Comparison of ENCODE assay signal across 1 cellular context in genomic region chr2:128306081-128306930, GRCh38.
TF ChIP-seq lines count a peak whose summit lies in the region.

No MANE protein-coding gene starts in this region.

TF ChIP-seq in HepG2, 621 proteins besides CTCF, POLR2A, EP300 and RAD21 (continued from another document and continues in another):
- TF ChIP-seq, protein P1, sequence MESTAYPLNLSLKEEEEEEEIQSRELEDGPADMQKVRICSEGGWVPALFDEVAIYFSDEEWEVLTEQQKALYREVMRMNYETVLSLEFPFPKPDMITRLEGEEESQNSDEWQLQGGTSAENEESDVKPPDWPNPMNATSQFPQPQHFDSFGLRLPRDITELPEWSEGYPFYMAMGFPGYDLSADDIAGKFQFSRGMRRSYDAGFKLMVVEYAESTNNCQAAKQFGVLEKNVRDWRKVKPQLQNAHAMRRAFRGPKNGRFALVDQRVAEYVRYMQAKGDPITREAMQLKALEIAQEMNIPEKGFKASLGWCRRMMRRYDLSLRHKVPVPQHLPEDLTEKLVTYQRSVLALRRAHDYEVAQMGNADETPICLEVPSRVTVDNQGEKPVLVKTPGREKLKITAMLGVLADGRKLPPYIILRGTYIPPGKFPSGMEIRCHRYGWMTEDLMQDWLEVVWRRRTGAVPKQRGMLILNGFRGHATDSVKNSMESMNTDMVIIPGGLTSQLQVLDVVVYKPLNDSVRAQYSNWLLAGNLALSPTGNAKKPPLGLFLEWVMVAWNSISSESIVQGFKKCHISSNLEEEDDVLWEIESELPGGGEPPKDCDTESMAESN (CRISPR knock-in tag; conservative IDR thresholded peaks at IDR 0.05): no peak; the same call in none of the 2 replicates
- TF ChIP-seq NFRKB (IDR thresholded peaks at IDR 0.05): no peak
- TF ChIP-seq, protein P2, sequence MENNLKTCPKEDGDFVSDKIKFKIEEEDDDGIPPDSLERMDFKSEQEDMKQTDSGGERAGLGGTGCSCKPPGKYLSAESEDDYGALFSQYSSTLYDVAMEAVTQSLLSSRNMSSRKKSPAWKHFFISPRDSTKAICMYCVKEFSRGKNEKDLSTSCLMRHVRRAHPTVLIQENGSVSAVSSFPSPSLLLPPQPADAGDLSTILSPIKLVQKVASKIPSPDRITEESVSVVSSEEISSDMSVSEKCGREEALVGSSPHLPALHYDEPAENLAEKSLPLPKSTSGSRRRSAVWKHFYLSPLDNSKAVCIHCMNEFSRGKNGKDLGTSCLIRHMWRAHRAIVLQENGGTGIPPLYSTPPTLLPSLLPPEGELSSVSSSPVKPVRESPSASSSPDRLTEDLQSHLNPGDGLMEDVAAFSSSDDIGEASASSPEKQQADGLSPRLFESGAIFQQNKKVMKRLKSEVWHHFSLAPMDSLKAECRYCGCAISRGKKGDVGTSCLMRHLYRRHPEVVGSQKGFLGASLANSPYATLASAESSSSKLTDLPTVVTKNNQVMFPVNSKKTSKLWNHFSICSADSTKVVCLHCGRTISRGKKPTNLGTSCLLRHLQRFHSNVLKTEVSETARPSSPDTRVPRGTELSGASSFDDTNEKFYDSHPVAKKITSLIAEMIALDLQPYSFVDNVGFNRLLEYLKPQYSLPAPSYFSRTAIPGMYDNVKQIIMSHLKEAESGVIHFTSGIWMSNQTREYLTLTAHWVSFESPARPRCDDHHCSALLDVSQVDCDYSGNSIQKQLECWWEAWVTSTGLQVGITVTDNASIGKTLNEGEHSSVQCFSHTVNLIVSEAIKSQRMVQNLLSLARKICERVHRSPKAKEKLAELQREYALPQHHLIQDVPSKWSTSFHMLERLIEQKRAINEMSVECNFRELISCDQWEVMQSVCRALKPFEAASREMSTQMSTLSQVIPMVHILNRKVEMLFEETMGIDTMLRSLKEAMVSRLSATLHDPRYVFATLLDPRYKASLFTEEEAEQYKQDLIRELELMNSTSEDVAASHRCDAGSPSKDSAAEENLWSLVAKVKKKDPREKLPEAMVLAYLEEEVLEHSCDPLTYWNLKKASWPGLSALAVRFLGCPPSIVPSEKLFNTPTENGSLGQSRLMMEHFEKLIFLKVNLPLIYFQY (CRISPR knock-in tag; IDR thresholded peaks at IDR 0.05; ENCODE audit: borderline replicate concordance): 0 out of 2 replicates have a peak, but pooled peaks have one; percentile 34
- no peak for TF ChIP-seq TGIF2 (CRISPR knock-in tag; IDR thresholded peaks at IDR 0.05)
- TF ChIP-seq ZSCAN20 (CRISPR knock-in tag; IDR thresholded peaks at IDR 0.05; ENCODE audit: borderline replicate concordance): no peak
- TF ChIP-seq LBX2 (CRISPR knock-in tag; IDR thresholded peaks at IDR 0.05; ENCODE audit: borderline replicate concordance): no peak
- TF ChIP-seq ZNF543 (CRISPR knock-in tag; IDR thresholded peaks at IDR 0.05): no peak; the same call in 1 of the 2 replicates
- TF ChIP-seq MTA1 (CRISPR knock-in tag; IDR thresholded peaks at IDR 0.05; ENCODE audit: borderline replicate concordance): peak; percentile 95
- TF ChIP-seq USF2 (IDR thresholded peaks at IDR 0.05; ENCODE audit: low read depth, low read length): no peak
- no peak for TF ChIP-seq USF2 (CRISPR knock-in tag; IDR thresholded peaks at IDR 0.05; ENCODE audit: borderline replicate concordance)
- peak; percentile 64; the same call in 1 of the 2 replicates for TF ChIP-seq BRD4 (CRISPR knock-in tag; IDR thresholded peaks at IDR 0.05)
- TF ChIP-seq ZKSCAN1 (IDR thresholded peaks at IDR 0.05; ENCODE audit: low read length): no peak
- TF ChIP-seq ZNF569 (CRISPR knock-in tag; IDR thresholded peaks at IDR 0.05; ENCODE audit: borderline replicate concordance): no peak
- peak; percentile 34; the same call in 1 of the 2 replicates for TF ChIP-seq ZBTB38 (CRISPR knock-in tag; IDR thresholded peaks at IDR 0.05)
- TF ChIP-seq MAFG (CRISPR knock-in tag; IDR thresholded peaks at IDR 0.05): peak; percentile 42; the same call in 1 of the 2 replicates
- no peak for TF ChIP-seq PBX3 (CRISPR knock-in tag; IDR thresholded peaks at IDR 0.05; ENCODE audit: borderline replicate concordance)
- no peak for TF ChIP-seq EHMT2 (IDR thresholded peaks at IDR 0.05; ENCODE audit: borderline replicate concordance, low read depth, low read length)
- TF ChIP-seq ZNF329 (CRISPR knock-in tag; IDR thresholded peaks at IDR 0.05; ENCODE audit: low read depth): no peak
- TF ChIP-seq ZBTB46 (CRISPR knock-in tag; IDR thresholded peaks at IDR 0.05; ENCODE audit: borderline replicate concordance): no peak
- TF ChIP-seq, protein P3, sequence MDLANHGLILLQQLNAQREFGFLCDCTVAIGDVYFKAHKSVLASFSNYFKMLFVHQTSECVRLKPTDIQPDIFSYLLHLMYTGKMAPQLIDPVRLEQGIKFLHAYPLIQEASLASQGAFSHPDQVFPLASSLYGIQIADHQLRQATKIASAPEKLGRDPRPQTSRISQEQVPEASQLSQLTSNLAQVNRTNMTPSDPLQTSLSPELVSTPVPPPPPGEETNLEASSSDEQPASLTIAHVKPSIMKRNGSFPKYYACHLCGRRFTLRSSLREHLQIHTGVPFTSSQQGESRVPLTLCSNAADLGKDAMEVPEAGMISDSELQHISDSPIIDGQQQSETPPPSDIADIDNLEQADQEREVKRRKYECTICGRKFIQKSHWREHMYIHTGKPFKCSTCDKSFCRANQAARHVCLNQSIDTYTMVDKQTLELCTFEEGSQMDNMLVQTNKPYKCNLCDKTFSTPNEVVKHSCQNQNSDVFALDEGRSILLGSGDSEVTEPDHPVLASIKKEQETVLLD (CRISPR knock-in tag; IDR thresholded peaks at IDR 0.05; ENCODE audit: low read depth): 0 out of 2 replicates have a peak, but pooled peaks have one; percentile 44
- TF ChIP-seq ZNF567 (CRISPR knock-in tag; IDR thresholded peaks at IDR 0.05; ENCODE audit: borderline replicate concordance): peak; percentile 49; the same call in 1 of the 2 replicates
- no peak for TF ChIP-seq THYN1 (CRISPR knock-in tag; IDR thresholded peaks at IDR 0.05; ENCODE audit: borderline replicate concordance, low read depth)
- TF ChIP-seq NR3C1 (CRISPR knock-in tag; IDR thresholded peaks at IDR 0.05): no peak
- peak; percentile 90 for TF ChIP-seq HDAC1 (CRISPR knock-in tag; IDR thresholded peaks at IDR 0.05)
- peak; percentile 88 for TF ChIP-seq HOXA3 (CRISPR knock-in tag; IDR thresholded peaks at IDR 0.05)
- TF ChIP-seq GABPB1 (CRISPR knock-in tag; IDR thresholded peaks at IDR 0.05): peak; percentile 45; the same call in 1 of the 2 replicates
- peak; percentile 82; the same call in 1 of the 2 replicates for TF ChIP-seq SPEN (CRISPR knock-in tag; IDR thresholded peaks at IDR 0.05; ENCODE audit: low read depth)
- no peak for TF ChIP-seq SRSF4 (IDR thresholded peaks at IDR 0.05; ENCODE audit: low read depth, low read length, poor library complexity, severe bottlenecking)
- no peak for TF ChIP-seq ZFP62 (CRISPR knock-in tag; IDR thresholded peaks at IDR 0.05)
- no peak for TF ChIP-seq ZNF180 (CRISPR knock-in tag; IDR thresholded peaks at IDR 0.05; ENCODE audit: borderline replicate concordance, low read depth)
- TF ChIP-seq ZNF879 (CRISPR knock-in tag; IDR thresholded peaks at IDR 0.05): no peak
- TF ChIP-seq, protein P4, sequence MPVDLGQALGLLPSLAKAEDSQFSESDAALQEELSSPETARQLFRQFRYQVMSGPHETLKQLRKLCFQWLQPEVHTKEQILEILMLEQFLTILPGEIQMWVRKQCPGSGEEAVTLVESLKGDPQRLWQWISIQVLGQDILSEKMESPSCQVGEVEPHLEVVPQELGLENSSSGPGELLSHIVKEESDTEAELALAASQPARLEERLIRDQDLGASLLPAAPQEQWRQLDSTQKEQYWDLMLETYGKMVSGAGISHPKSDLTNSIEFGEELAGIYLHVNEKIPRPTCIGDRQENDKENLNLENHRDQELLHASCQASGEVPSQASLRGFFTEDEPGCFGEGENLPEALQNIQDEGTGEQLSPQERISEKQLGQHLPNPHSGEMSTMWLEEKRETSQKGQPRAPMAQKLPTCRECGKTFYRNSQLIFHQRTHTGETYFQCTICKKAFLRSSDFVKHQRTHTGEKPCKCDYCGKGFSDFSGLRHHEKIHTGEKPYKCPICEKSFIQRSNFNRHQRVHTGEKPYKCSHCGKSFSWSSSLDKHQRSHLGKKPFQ (CRISPR knock-in tag; IDR thresholded peaks at IDR 0.05; ENCODE audit: insufficient replicate concordance): no peak
- no peak for TF ChIP-seq CBX1 (IDR thresholded peaks at IDR 0.05; ENCODE audit: low read depth)
- no peak for TF ChIP-seq ZSCAN21 (CRISPR knock-in tag; IDR thresholded peaks at IDR 0.05; ENCODE audit: borderline replicate concordance)
- TF ChIP-seq HHEX (CRISPR knock-in tag; IDR thresholded peaks at IDR 0.05): 0 out of 2 replicates have a peak, but pooled peaks have one; percentile 20
- TF ChIP-seq, protein P5, sequence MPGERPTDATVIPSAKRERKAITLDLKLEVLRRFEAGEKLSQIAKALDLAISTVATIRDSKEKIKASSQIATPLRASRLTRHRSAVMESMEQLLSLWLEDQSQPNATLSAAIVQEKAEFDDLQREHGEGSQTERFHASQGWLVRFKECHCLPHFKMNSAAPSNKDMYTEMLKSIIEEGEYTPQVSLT (CRISPR knock-in tag; IDR thresholded peaks at IDR 0.05; ENCODE audit: borderline replicate concordance, low read depth): no peak
- TF ChIP-seq ZNF432 (CRISPR knock-in tag; IDR thresholded peaks at IDR 0.05; ENCODE audit: borderline replicate concordance): no peak
- no peak for TF ChIP-seq HCFC1 (IDR thresholded peaks at IDR 0.05; ENCODE audit: low read depth, low read length)
- no peak for TF ChIP-seq CAMTA2 (CRISPR knock-in tag; IDR thresholded peaks at IDR 0.05; ENCODE audit: borderline replicate concordance)
- TF ChIP-seq ZNF564 (CRISPR knock-in tag; IDR thresholded peaks at IDR 0.05): no peak
- no peak for TF ChIP-seq MTF1 (CRISPR knock-in tag; IDR thresholded peaks at IDR 0.05)
- no peak for TF ChIP-seq ZFP36L2 (CRISPR knock-in tag; IDR thresholded peaks at IDR 0.05)
- TF ChIP-seq, protein P6, sequence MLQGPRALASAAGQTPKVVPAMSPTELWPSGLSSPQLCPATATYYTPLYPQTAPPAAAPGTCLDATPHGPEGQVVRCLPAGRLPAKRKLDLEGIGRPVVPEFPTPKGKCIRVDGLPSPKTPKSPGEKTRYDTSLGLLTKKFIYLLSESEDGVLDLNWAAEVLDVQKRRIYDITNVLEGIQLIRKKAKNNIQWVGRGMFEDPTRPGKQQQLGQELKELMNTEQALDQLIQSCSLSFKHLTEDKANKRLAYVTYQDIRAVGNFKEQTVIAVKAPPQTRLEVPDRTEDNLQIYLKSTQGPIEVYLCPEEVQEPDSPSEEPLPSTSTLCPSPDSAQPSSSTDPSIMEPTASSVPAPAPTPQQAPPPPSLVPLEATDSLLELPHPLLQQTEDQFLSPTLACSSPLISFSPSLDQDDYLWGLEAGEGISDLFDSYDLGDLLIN (CRISPR knock-in tag; IDR thresholded peaks at IDR 0.05; ENCODE audit: borderline replicate concordance): 0 out of 2 replicates have a peak, but pooled peaks have one; percentile 56
- no peak for TF ChIP-seq TERF1 (CRISPR knock-in tag; IDR thresholded peaks at IDR 0.05)
- peak; percentile 42; the same call in 1 of the 2 replicates for TF ChIP-seq TBX3 (IDR thresholded peaks at IDR 0.05; ENCODE audit: borderline replicate concordance)
